In the genomic region with DNA sequence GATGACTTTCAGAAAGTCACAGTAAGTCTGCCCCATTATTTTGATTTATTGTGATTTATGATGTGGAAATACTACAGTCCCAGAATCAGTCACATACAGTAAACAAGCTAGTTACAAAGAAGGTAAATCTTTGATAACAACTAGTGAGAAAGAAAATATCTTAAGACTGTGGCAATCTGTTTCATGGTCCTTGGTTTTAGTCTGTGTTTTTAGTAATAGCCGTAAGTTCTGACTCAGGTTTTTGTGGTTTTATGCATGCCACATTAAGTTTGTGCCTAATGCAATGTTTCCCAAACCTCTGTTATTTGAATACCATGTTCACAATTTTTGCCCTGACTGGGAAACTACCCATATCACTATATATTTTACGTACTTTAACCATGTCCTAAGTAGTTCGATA, we compare ENCODE assay signal across 17 cellular contexts. TPM values are rescaled to one million over a fixed set of nuclear protein-coding genes. Genes with fewer than 3 reads are reported as not detected.
A peak's percentile ranks its signal among the peaks of the same experiment; 100 is the strongest.
DNase-seq lines count a peak whose midpoint lies in the region; ATAC-seq and TF ChIP-seq lines count a peak whose summit lies in the region.
"Had no signal": no experiment of that assay in that cellular context is flagged by ENCODE, and none has a peak within 500 bp of the region (broad histone marks: within the 10 kb centered on the region; RNA-seq: fewer than 3 reads in every experiment).

No MANE protein-coding gene starts in this region.

- DNase-seq in activated CD4-positive, alpha-beta T cell treated with anti-CD3 and anti-CD28 coated beads for 36 hours, result no peak
- DNase-seq in activated CD4-positive, alpha-beta T cell treated with anti-CD3 and anti-CD28 coated beads, Interleukin-2, amount 50 U/mL, for 48 hours, result no peak
- DNase-seq in RPMI7951 (ENCODE audit: low read depth) (peak; percentile 34), fibroblast of villous mesenchyme (ENCODE audit: low read depth) (peak; percentile 33), OCI-M2 (lab: John Stamatoyannopoulos, UW; ENCODE audit: unreplicated experiment) (no peak), occipital lobe (lab: John Stamatoyannopoulos, UW) (no peak), brain microvascular endothelial cell (no peak)
- DNase-seq: CD4-positive, CD25-positive, alpha-beta regulatory T cell; esophagus squamous epithelium; left ventricle myocardium superior; naive B cell; NCI-H774; substantia nigra had no signal

- H3K27me3 ChIP-seq in brain microvascular endothelial cell (replicated peaks), result no peaks in the 10 kb centered on the region
- H3K27me3 ChIP-seq: esophagus squamous epithelium had no signal

- H3K27ac ChIP-seq in brain microvascular endothelial cell, result no peak overlapping the region
- H3K27ac ChIP-seq: 22Rv1, esophagus squamous epithelium, prostate gland had no signal

- H3K36me3 ChIP-seq in brain microvascular endothelial cell (replicated peaks), result peaks cover 20% of the 10 kb centered on the region
- H3K36me3 ChIP-seq: prostate gland had no signal

- no peak overlapping the region for H3K4me3 ChIP-seq in fibroblast of villous mesenchyme (ENCODE audit: low read depth, low read length)
- H3K4me3 ChIP-seq in brain microvascular endothelial cell (ENCODE audit: low read depth, low read length), result no peak overlapping the region
- H3K4me3 ChIP-seq: esophagus squamous epithelium, prostate gland had no signal

- in situ Hi-C loops in brain microvascular endothelial cell (cut with HindIII; ENCODE audit: low pct_ligation_motif_present, low sequenced_read_pairs), result loop anchor here (25.0 kb wide), 1 partner anchor 431 kb away; no protein-coding TSS in a partner anchor

- intact Hi-C loops in activated CD4-positive, alpha-beta T cell treated with anti-CD3 and anti-CD28 coated beads for 36 hours (cut with DNase I, micrococcal nuclease), result no loop called here

- POLR2A ChIA-PET in activated CD4-positive, alpha-beta T cell treated with anti-CD3 and anti-CD28 coated beads for 36 hours (lab: Charles Lee), result no interaction called here

- peaks cover 29% of the 10 kb centered on the region for H3K4me1 Mint-ChIP-seq in activated CD4-positive, alpha-beta T cell treated with anti-CD3 and anti-CD28 coated beads for 36 hours

- peaks cover 44% of the 10 kb centered on the region for H3K36me3 Mint-ChIP-seq in activated CD4-positive, alpha-beta T cell treated with anti-CD3 and anti-CD28 coated beads for 36 hours (ENCODE audit: low read depth)

- CTCF ChIA-PET in activated CD4-positive, alpha-beta T cell treated with anti-CD3 and anti-CD28 coated beads for 36 hours (lab: Charles Lee), result interaction anchor here (0.6 to 1.7 kb wide), 3 partner anchors 15 to 62 kb away, joined by 3 to 9 read pairs (median 3); no protein-coding TSS in a partner anchor

- peak overlapping the region; percentile 15 for H3K27ac Mint-ChIP-seq in activated CD4-positive, alpha-beta T cell treated with anti-CD3 and anti-CD28 coated beads for 36 hours
- H3K27ac Mint-ChIP-seq: brain had no signal

- no peaks in the 10 kb centered on the region for H3K9me3 Mint-ChIP-seq in activated CD4-positive, alpha-beta T cell treated with anti-CD3 and anti-CD28 coated beads for 36 hours (ENCODE audit: low read depth)
- H3K9me3 Mint-ChIP-seq: brain; CD4-positive, CD25-positive, alpha-beta regulatory T cell; naive B cell had no signal

- H3K27me3 Mint-ChIP-seq in activated CD4-positive, alpha-beta T cell treated with anti-CD3 and anti-CD28 coated beads for 36 hours, result no peaks in the 10 kb centered on the region
- H3K27me3 Mint-ChIP-seq: brain; CD4-positive, CD25-positive, alpha-beta regulatory T cell; naive B cell had no signal

- H3K4me3 Mint-ChIP-seq in activated CD4-positive, alpha-beta T cell treated with anti-CD3 and anti-CD28 coated beads for 36 hours, result no peak overlapping the region
- H3K4me3 Mint-ChIP-seq: brain; CD4-positive, CD25-positive, alpha-beta regulatory T cell; naive B cell had no signal

- ATAC-seq in activated CD4-positive, alpha-beta T cell treated with anti-CD3 and anti-CD28 coated beads for 36 hours, result peak; percentile 39
- peak; percentile 64 for ATAC-seq in GM19463 (IDR thresholded peaks at IDR 0.05; ENCODE audit: unreplicated experiment)
- ATAC-seq: left ventricle myocardium superior had no signal

- no peak for TF ChIP-seq CTCF in fibroblast of villous mesenchyme (IDR thresholded peaks at IDR 0.05; ENCODE audit: insufficient read depth, low read depth, low read length)
- TF ChIP-seq CTCF in brain microvascular endothelial cell (IDR thresholded peaks at IDR 0.05; ENCODE audit: low read depth, low read length, missing control alignments), result no peak

RNA-seq across cellular contexts. Expression of a gene that starts 6.7 kb away (rescaled TPM):
- total RNA-seq in activated CD4-positive, alpha-beta T cell treated with anti-CD3 and anti-CD28 coated beads for 36 hours, result 10 to 100 TPM; 34.8 to 43.2 TPM
- 22.7 and 24.9 TPM in 2 replicates for total RNA-seq in RPMI7951 (2014; rRNA removed; shearing (Covaris generic))
- 18.4 and 32.8 TPM in 2 replicates for total RNA-seq in fibroblast of villous mesenchyme
- 42.4 TPM for total RNA-seq in occipital lobe

Comparison
In these comparisons a context has a peak if more than half of its experiments do, and no peak if none do; other contexts are left out.
1. DNase-seq: peak in RPMI7951 (single experiment) and fibroblast of villous mesenchyme (single experiment); none in activated CD4-positive, alpha-beta T cell treated with anti-CD3 and anti-CD28 coated beads for 36 hours (single experiment), activated CD4-positive, alpha-beta T cell treated with anti-CD3 and anti-CD28 coated beads, Interleukin-2, amount 50 U/mL, for 48 hours (0 of 2), OCI-M2 (single experiment), occipital lobe (single experiment) and brain microvascular endothelial cell (single experiment).